9 cellular contexts compared by ENCODE assay signal in the genomic region with DNA sequence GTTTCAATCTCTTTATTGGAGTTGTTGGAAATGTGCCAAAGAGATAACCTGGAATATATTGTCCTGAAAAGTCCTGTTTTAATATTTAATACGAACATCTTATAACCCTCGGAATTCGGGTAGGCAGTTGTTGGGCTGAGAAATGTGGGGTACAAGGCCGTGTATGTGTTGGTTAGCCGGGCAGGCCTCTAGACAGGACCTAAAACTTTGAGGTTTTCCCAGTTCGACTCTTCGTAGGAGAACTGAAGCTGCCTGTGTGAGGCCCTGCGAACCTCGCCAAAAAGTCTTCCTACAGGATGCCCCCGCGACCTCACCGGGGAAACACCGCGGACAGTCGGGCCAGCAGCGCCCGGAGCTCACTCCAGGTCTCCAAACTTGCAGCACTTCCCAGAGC. TPM values are rescaled to one million over a fixed set of nuclear protein-coding genes. Genes with fewer than 3 reads are reported as not detected.
DNase-seq lines count a peak whose midpoint lies in the region; ATAC-seq and TF ChIP-seq lines count a peak whose summit lies in the region.
"Had no signal": no experiment of that assay in that cellular context is flagged by ENCODE, and none has a peak within 500 bp of the region (broad histone marks: within the 10 kb centered on the region; RNA-seq: fewer than 3 reads in every experiment).

No MANE protein-coding gene starts in this region.

- H3F3A ChIP-seq in OCI-LY1 (ENCODE audit: insufficient read depth, low read length) = no peaks in the 10 kb centered on the region

- H3K9ac ChIP-seq in OCI-LY1 (ENCODE audit: low read length) = peak overlapping the region; percentile 78

- peak; percentile 57 for DNase-seq in NCI-H82 (lab: John Stamatoyannopoulos, UW)
- DNase-seq in NCI-H82 treated with DMSO at 0.1 percent for 48 hours (lab: John Stamatoyannopoulos, UW; ENCODE audit: unreplicated experiment) = no peak
- peak; percentile 75 for DNase-seq in retina
- no peak for DNase-seq in activated CD4-positive, CD25-positive, alpha-beta regulatory T cell treated with anti-CD3 and anti-CD28 coated beads, Interleukin-2, amount 50 U/mL, for 72 hours

- H3K36me3 ChIP-seq in OCI-LY1 (ENCODE audit: insufficient read depth, low read length) = no peaks in the 10 kb centered on the region
- H3K36me3 ChIP-seq in esophagus (ENCODE audit: control insufficient read depth in 2 of 2, insufficient read depth in 2 of 2, low read length in 1 of 2) = no peaks in the 10 kb centered on the region

- 8 to 9% methylated on average over 17 of the region's 17 CpGs for WGBS in esophagus, 2 donors

- H3K9me3 ChIP-seq in OCI-LY1 (ENCODE audit: low read length) (no peaks in the 10 kb centered on the region), esophagus (ENCODE audit: control insufficient read depth in 2 of 2, insufficient read depth in 1 of 2, low read depth in 1 of 2, low read length in 1 of 2) (no peaks in the 10 kb centered on the region)

- H3K27ac ChIP-seq in OCI-LY1 (ENCODE audit: low read depth, low read length, poor library complexity, severe bottlenecking) = no peak overlapping the region
- peak overlapping the region; percentile 56 to 57 for H3K27ac ChIP-seq in esophagus (ENCODE audit: low read depth in 2 of 2, low read length in 1 of 2)
- H3K27ac ChIP-seq: C4-2B had no signal

- ATAC-seq in activated CD4-positive, CD25-positive, alpha-beta regulatory T cell treated with anti-CD3 and anti-CD28 coated beads, Interleukin-2, amount 50 U/mL, for 24 hours = no peak
- no peak for ATAC-seq in GM21423 (IDR thresholded peaks at IDR 0.05; ENCODE audit: unreplicated experiment)

- no peak overlapping the region for H2AFZ ChIP-seq in OCI-LY1 (ENCODE audit: low read length)

- no peaks in the 10 kb centered on the region for H3K9me2 ChIP-seq in OCI-LY1 (ENCODE audit: low read depth, low read length)

- peak overlapping the region; percentile 94 for H3K4me2 ChIP-seq in OCI-LY1 (ENCODE audit: low read length)

- H3K27me3 ChIP-seq in OCI-LY1 (ENCODE audit: insufficient read depth, low read length) (no peaks in the 10 kb centered on the region), esophagus (ENCODE audit: control insufficient read depth in 1 of 2, insufficient read depth in 2 of 2, low read length in 2 of 2) (no peaks in the 10 kb centered on the region)

- H3K79me2 ChIP-seq in OCI-LY1 (ENCODE audit: insufficient read depth, low read length) = no peaks in the 10 kb centered on the region

- TF ChIP-seq CTCF in OCI-LY1 (IDR thresholded peaks at IDR 0.05; ENCODE audit: low read length) = no peak

- H3K4me3 ChIP-seq in OCI-LY1 (ENCODE audit: low read depth, low read length, poor library complexity, severe bottlenecking) (peak overlapping the region; percentile 87), esophagus (ENCODE audit: low read depth in 1 of 2, low read length in 2 of 2) (peak overlapping the region; percentile 59 to 77)

- no peaks in the 10 kb centered on the region for H4K20me1 ChIP-seq in OCI-LY1 (ENCODE audit: insufficient read depth, low read length)

- H3K4me1 ChIP-seq in OCI-LY1 (ENCODE audit: insufficient read depth, low read length, severe bottlenecking) (peaks cover 39% of the 10 kb centered on the region), esophagus (ENCODE audit: control insufficient read depth in 2 of 2, insufficient read depth in 2 of 2, low read length in 1 of 2) (peaks cover 4 to 10% of the 10 kb centered on the region in 2 donors)

RNA-seq across cellular contexts. Expression of a gene that starts 0.6 kb away (rescaled TPM):
- polyA plus RNA-seq in esophagus = 10 to 100 TPM; 61.5 to 63.9 TPM

Comparison
In these comparisons a context has a peak if more than half of its experiments do, and no peak if none do; other contexts are left out.
1. DNase-seq: peak in NCI-H82 (single experiment) and retina (single experiment); none in NCI-H82 treated with DMSO at 0.1 percent for 48 hours (single experiment) and activated CD4-positive, CD25-positive, alpha-beta regulatory T cell treated with anti-CD3 and anti-CD28 coated beads, Interleukin-2, amount 50 U/mL, for 72 hours (single experiment).